In the genomic region with DNA sequence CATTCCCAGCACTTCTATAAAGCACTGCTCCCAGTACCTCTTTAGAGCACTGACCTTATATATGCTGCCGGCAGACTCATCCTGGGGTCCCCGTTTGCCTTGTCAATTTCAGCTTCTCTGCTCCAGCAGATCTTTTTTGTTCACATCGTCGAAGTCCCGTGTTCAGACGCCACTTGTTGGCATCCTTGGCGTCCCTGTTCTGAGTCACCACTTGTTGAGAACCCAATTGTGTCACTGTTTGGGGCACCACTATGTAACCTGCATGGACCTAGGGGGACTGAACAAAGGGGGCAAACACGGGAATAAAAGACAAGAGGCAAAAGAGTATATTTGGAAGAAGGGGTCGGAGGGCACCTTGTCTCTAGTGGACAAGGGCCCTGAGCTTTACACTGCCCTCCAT, we compare ENCODE assay signal across 19 cellular contexts. TPM values are rescaled to one million over a fixed set of nuclear protein-coding genes. Genes with fewer than 3 reads are reported as not detected.
A peak's percentile ranks its signal among the peaks of the same experiment; 100 is the strongest.
DNase-seq lines count a peak whose midpoint lies in the region; FAIRE-seq and TF ChIP-seq lines count a peak whose summit lies in the region.
"Had no signal": no experiment of that assay in that cellular context is flagged by ENCODE, and none has a peak within 500 bp of the region (broad histone marks: within the 10 kb centered on the region; RNA-seq: fewer than 3 reads in every experiment).

No MANE protein-coding gene starts in this region.

- intact Hi-C loops in prostate gland (cut with DNase I), result no loop called here

- H3K27me3 ChIP-seq in H7 (ENCODE audit: control insufficient read depth, insufficient read depth, low read length) (no peaks in the 10 kb centered on the region), astrocyte (ENCODE audit: insufficient read depth, low read length) (peaks cover 3% of the 10 kb centered on the region), iPS-15b (ENCODE audit: control insufficient read depth, insufficient read depth, low read length) (no peaks in the 10 kb centered on the region), prostate gland (replicated peaks; ENCODE audit: insufficient read depth) (no peaks in the 10 kb centered on the region)

- FAIRE-seq in astrocyte (lab: Jason Lieb, UNC) (no peak), urothelium cell line (lab: Jason Lieb, UNC) (no peak)
- FAIRE-seq: frontal cortex had no signal

- H3K4me3 ChIP-seq in H7 (ENCODE audit: insufficient read depth, low read depth, low read length) (peak overlapping the region; percentile 32), astrocyte (ENCODE audit: insufficient read depth, low read depth, low read length) (no peak overlapping the region), iPS-15b (ENCODE audit: low read depth, low read length) (peak overlapping the region; percentile 11), prostate gland (no peak overlapping the region)
- H3K4me3 ChIP-seq: HAP-1 had no signal

- no peak overlapping the region for H3K27ac ChIP-seq in astrocyte (ENCODE audit: low read depth, low read length)
- H3K27ac ChIP-seq in prostate gland, result peak overlapping the region; percentile 13 to 31

- H3K9me3 ChIP-seq in astrocyte (ENCODE audit: insufficient read depth, low read depth, low read length) (no peaks in the 10 kb centered on the region), iPS-15b (ENCODE audit: control insufficient read depth, insufficient read depth, low read length) (no peaks in the 10 kb centered on the region), prostate gland (no peaks in the 10 kb centered on the region)
- H3K9me3 ChIP-seq: HAP-1 had no signal

- H3K4me1 ChIP-seq in astrocyte (ENCODE audit: insufficient read depth, low read length) (peaks cover 7% of the 10 kb centered on the region), iPS-15b (ENCODE audit: control insufficient read depth, insufficient read depth, low read length) (peaks cover 51% of the 10 kb centered on the region), prostate gland (replicated peaks) (no peaks in the 10 kb centered on the region)
- H3K4me1 ChIP-seq: HAP-1 had no signal

- WGBS in prostate gland, result 61% methylated on average over 9 of the region's 9 CpGs

- H4K20me1 ChIP-seq in astrocyte (ENCODE audit: insufficient read depth, low read length), result no peaks in the 10 kb centered on the region

- H3K27me3 Mint-ChIP-seq in astrocyte (ENCODE audit: low read depth, unreplicated experiment), result no peaks in the 10 kb centered on the region

- H3K79me2 ChIP-seq in astrocyte (ENCODE audit: insufficient read depth, low read length), result no peaks in the 10 kb centered on the region

- H3K36me3 ChIP-seq in H7 (replicated peaks; ENCODE audit: control insufficient read depth, insufficient read depth, low read length), result peaks cover 2% of the 10 kb centered on the region; the same call in 1 of the 2 replicates
- no peaks in the 10 kb centered on the region for H3K36me3 ChIP-seq in astrocyte (ENCODE audit: insufficient read depth, low read length)
- no peaks in the 10 kb centered on the region for H3K36me3 ChIP-seq in iPS-15b (ENCODE audit: control insufficient read depth, insufficient read depth, low read length)
- H3K36me3 ChIP-seq in prostate gland, result no peaks in the 10 kb centered on the region
- H3K36me3 ChIP-seq: HAP-1 had no signal

- peak overlapping the region; percentile 29 for H2AFZ ChIP-seq in astrocyte (ENCODE audit: low read depth, low read length)

- H3K9ac ChIP-seq in astrocyte (ENCODE audit: low read length) (no peak overlapping the region), iPS-15b (ENCODE audit: low read depth, low read length) (peak overlapping the region; percentile 56)

- peaks cover 5% of the 10 kb centered on the region for H3K36me3 Mint-ChIP-seq in astrocyte (ENCODE audit: low read depth, unreplicated experiment)
- H3K36me3 Mint-ChIP-seq: activated naive CD4-positive, alpha-beta T cell treated with anti-CD3 and anti-CD28 coated beads, Interleukin-2, amount 50 U/mL, for 24 hours; IgD-negative memory B cell had no signal

- no peak for TF ChIP-seq POLR2A in prostate gland (IDR thresholded peaks at IDR 0.05)

- peak overlapping the region; percentile 46 for H3K4me2 ChIP-seq in astrocyte (ENCODE audit: low read length)

- H3K27ac Mint-ChIP-seq in astrocyte (ENCODE audit: unreplicated experiment), result peak overlapping the region; percentile 84
- H3K27ac Mint-ChIP-seq: activated naive CD4-positive, alpha-beta T cell treated with anti-CD3 and anti-CD28 coated beads, Interleukin-2, amount 50 U/mL, for 24 hours; IgD-negative memory B cell had no signal

- peak overlapping the region; percentile 77 for H3K4me3 Mint-ChIP-seq in astrocyte (ENCODE audit: unreplicated experiment)
- H3K4me3 Mint-ChIP-seq: activated naive CD4-positive, alpha-beta T cell treated with anti-CD3 and anti-CD28 coated beads, Interleukin-2, amount 50 U/mL, for 24 hours had no signal

- no peak for TF ChIP-seq CTCF in astrocyte (IDR thresholded peaks at IDR 0.05; ENCODE audit: insufficient read depth, low read depth, low read length)
- no peak for TF ChIP-seq CTCF in prostate gland (IDR thresholded peaks at IDR 0.05)

- DNase-seq in H7 (no peak), astrocyte (ENCODE audit: low read depth) (no peak), prostate gland (ENCODE audit: low spot score) (no peak), cerebellar nuclear complex (lab: John Stamatoyannopoulos, UW) (no peak), urothelium cell line (ENCODE audit: low spot score) (no peak), NCI-H524 (lab: John Stamatoyannopoulos, UW) (no peak), NCI-H1436 (lab: John Stamatoyannopoulos, UW) (no peak)
- DNase-seq: activated CD4-positive, alpha-beta T cell treated with anti-CD3 and anti-CD28 coated beads for 1 hour; GDM1; NCI-H1048; nucleus accumbens; stimulated activated naive CD8-positive, alpha-beta T cell treated with anti-CD3 and anti-CD28 coated beads, Interleukin-15, Interleukin-2, amounts not matched to agents 100 U/mL and 50 U/mL, for 24 hours had no signal

- H3K4me1 Mint-ChIP-seq in astrocyte (ENCODE audit: low read depth, unreplicated experiment), result peaks cover 46% of the 10 kb centered on the region
- H3K4me1 Mint-ChIP-seq: activated naive CD4-positive, alpha-beta T cell treated with anti-CD3 and anti-CD28 coated beads, Interleukin-2, amount 50 U/mL, for 24 hours; IgD-negative memory B cell had no signal

- no peaks in the 10 kb centered on the region for H3K9me3 Mint-ChIP-seq in astrocyte (ENCODE audit: unreplicated experiment)
- H3K9me3 Mint-ChIP-seq: activated naive CD4-positive, alpha-beta T cell treated with anti-CD3 and anti-CD28 coated beads, Interleukin-2, amount 50 U/mL, for 24 hours had no signal

RNA-seq across cellular contexts. Expression of a gene that starts 25.5 kb away (rescaled TPM):
- total RNA-seq in H7 (2014; rRNA removed; shearing (Covaris generic)), result not detected in 2 replicates
- total RNA-seq in astrocyte, result 0.07 TPM in 1 of 2 replicates, not detected in the other
- total RNA-seq in prostate gland, result not detected
- total RNA-seq: frontal cortex; skeletal muscle tissue; T-helper 1 cell treated with Interleukin-12 subunit alpha and Interleukin-12 subunit beta and Interleukin-4 antibody, amounts not matched to agents 30 ng/mL and 1 ng/mL, for 36 hours had no signal

RNA-seq across cellular contexts. Expression of a gene that starts 36.0 kb away (rescaled TPM):
- total RNA-seq in H7 (2014; rRNA removed; shearing (Covaris generic)), result not detected in 2 replicates
- total RNA-seq in astrocyte (not detected in 2 replicates), prostate gland (not detected)
- total RNA-seq: frontal cortex; skeletal muscle tissue; T-helper 1 cell treated with Interleukin-12 subunit alpha and Interleukin-12 subunit beta and Interleukin-4 antibody, amounts not matched to agents 30 ng/mL and 1 ng/mL, for 36 hours had no signal

RNA-seq across cellular contexts. Expression of a gene that starts 59.7 kb away (rescaled TPM):
- 0.14 TPM in 1 of 2 replicates, not detected in the other for total RNA-seq in H7 (2014; rRNA removed; shearing (Covaris generic))
- 2.5 and 3.1 TPM in 2 replicates for total RNA-seq in astrocyte
- total RNA-seq in prostate gland, result not detected
- total RNA-seq: frontal cortex; skeletal muscle tissue; T-helper 1 cell treated with Interleukin-12 subunit alpha and Interleukin-12 subunit beta and Interleukin-4 antibody, amounts not matched to agents 30 ng/mL and 1 ng/mL, for 36 hours had no signal

Comparison
In these comparisons a context has a peak if more than half of its experiments do, and no peak if none do; other contexts are left out.
1. H3K4me3 ChIP-seq: peak in H7 (single experiment) and iPS-15b (single experiment); none in astrocyte (single experiment) and prostate gland (0 of 2).